Comparison of ENCODE assay signal across 15 cellular contexts in genomic region chr14:64516969-64517368, GRCh38. TPM values are rescaled to one million over a fixed set of nuclear protein-coding genes. Genes with fewer than 3 reads are reported as not detected.
A peak's percentile ranks its signal among the peaks of the same experiment; 100 is the strongest.
DNase-seq lines count a peak whose midpoint lies in the region; ATAC-seq, FAIRE-seq and TF ChIP-seq lines count a peak whose summit lies in the region.
"Had no signal": no experiment of that assay in that cellular context is flagged by ENCODE, and none has a peak within 500 bp of the region (broad histone marks: within the 10 kb centered on the region; RNA-seq: fewer than 3 reads in every experiment).

No MANE protein-coding gene starts in this region.

- in situ Hi-C loops in GM12878 (cut with MboI): no loop called here

- no peak for FAIRE-seq in GM12878 (lab: Jason Lieb, UNC)
- FAIRE-seq: A204.1 had no signal

- H3K4me1 ChIP-seq in GM12878 (ENCODE audit: control insufficient read depth, insufficient read depth, low read length): peaks cover 8% of the 10 kb centered on the region; the same call in 1 of the 2 replicates

- H3K9ac ChIP-seq in GM12878 (ENCODE audit: control insufficient read depth, insufficient read depth, low read length): no peak overlapping the region

- ATAC-seq in HG02610 (IDR thresholded peaks at IDR 0.05; ENCODE audit: unreplicated experiment) (peak; percentile 41), GM12878 (peak; percentile 61)
- ATAC-seq: CD8-positive, alpha-beta T cell had no signal

- no peak for TF ChIP-seq CTCF in GM12878 (IDR thresholded peaks at IDR 0.05 in 2 of 3, conservative IDR thresholded peaks at IDR 0.05 in 1 of 3; ENCODE audit: control insufficient read depth in 2 of 3, extremely low read depth in 1 of 3, insufficient read depth in 1 of 3, low read depth in 3 of 3, low read length in 3 of 3)

- H4K20me1 ChIP-seq in GM12878 (ENCODE audit: control insufficient read depth, insufficient read depth): no peaks in the 10 kb centered on the region

- H3K27me3 ChIP-seq in GM12878 (replicated peaks in 1 of 2; ENCODE audit: control insufficient read depth in 2 of 2, insufficient read depth in 2 of 2, low read length in 1 of 2): no peaks in the 10 kb centered on the region

- no peaks in the 10 kb centered on the region for H3K27me3 Mint-ChIP-seq in activated naive CD4-positive, alpha-beta T cell treated with anti-CD3 and anti-CD28 coated beads, Interleukin-2, amount 50 U/mL, for 24 hours

- intact Hi-C loops in GM12878 (cut with micrococcal nuclease; ENCODE audit: unreplicated experiment): no loop called here

- peaks cover 4 to 16% of the 10 kb centered on the region in 2 experiments for H3K36me3 ChIP-seq in GM12878 (ENCODE audit: control insufficient read depth in 2 of 2, insufficient read depth in 2 of 2, low read length in 1 of 2)

- no peaks in the 10 kb centered on the region for H3K9me3 Mint-ChIP-seq in activated naive CD4-positive, alpha-beta T cell treated with anti-CD3 and anti-CD28 coated beads, Interleukin-2, amount 50 U/mL, for 24 hours
- H3K9me3 Mint-ChIP-seq: CD8-positive, alpha-beta T cell had no signal

- no TSS peak for BruUV-seq in GM12878 (replicated peaks; lab: Mats Ljungman, UMichigan)

- TF ChIP-seq EP300 in GM12878 (IDR thresholded peaks at IDR 0.05; ENCODE audit: borderline replicate concordance in 1 of 2, control insufficient read depth in 1 of 2, low read depth in 2 of 2, low read length in 2 of 2): no peak

- WGBS in GM12878 (ENCODE audit: insufficient coverage, insufficient replicate concordance, low lambda C conversion rate, missing lambda C conversion rate): 0% methylated on average over 1 of the region's 1 CpG

- TF ChIP-seq RAD21 in GM12878 (IDR thresholded peaks at IDR 0.05; ENCODE audit: insufficient read depth, low read depth, low read length): no peak

- TF ChIP-seq POLR2A in GM12878 (IDR thresholded peaks at IDR 0.05; ENCODE audit: low read depth, low read length): no peak

- H3K36me3 Mint-ChIP-seq in activated naive CD4-positive, alpha-beta T cell treated with anti-CD3 and anti-CD28 coated beads, Interleukin-2, amount 50 U/mL, for 24 hours: no peaks in the 10 kb centered on the region

- POLR2A ChIA-PET in GM12878 (lab: Charles Lee): no interaction called here

- H3K27ac ChIP-seq in GM12878 (ENCODE audit: control insufficient read depth, insufficient read depth): no peak overlapping the region

- no peak overlapping the region for H3K4me2 ChIP-seq in GM12878 (ENCODE audit: control insufficient read depth, insufficient read depth)

- SMC1A ChIA-PET in GM12878 (lab: Charles Lee; ENCODE audit: uncharacterized antibody, unreplicated experiment): interaction anchor here (1.0 to 2.5 kb wide), 6 partner anchors 7 to 179 kb away, joined by 3 to 9 read pairs (median 4); no protein-coding TSS in a partner anchor

- H3K79me2 ChIP-seq in GM12878 (ENCODE audit: control insufficient read depth, insufficient read depth, low read length): peaks cover 83% of the 10 kb centered on the region

- H3K4me3 Mint-ChIP-seq in activated naive CD4-positive, alpha-beta T cell treated with anti-CD3 and anti-CD28 coated beads, Interleukin-2, amount 50 U/mL, for 24 hours: peak overlapping the region; percentile 24

- H2AFZ ChIP-seq in GM12878 (ENCODE audit: control insufficient read depth, low read depth, low read length): no peak overlapping the region

- RAD21 ChIA-PET in GM12878 (lab: Charles Lee; ENCODE audit: unreplicated experiment): interaction anchor here (1.1 kb wide), 1 partner anchor 15 kb away, joined by 3 read pairs; no protein-coding TSS in a partner anchor

- H3K4me1 Mint-ChIP-seq in activated naive CD4-positive, alpha-beta T cell treated with anti-CD3 and anti-CD28 coated beads, Interleukin-2, amount 50 U/mL, for 24 hours: peaks cover 67% of the 10 kb centered on the region

- CTCF ChIA-PET in GM12878 (lab: Yijun Ruan, JAX): interaction anchor here (1.8 to 3.2 kb wide), 4 partner anchors 15 to 120 kb away, joined by 5 to 15 read pairs (median 13); no protein-coding TSS in a partner anchor

- peak overlapping the region; percentile 47 for H3K27ac Mint-ChIP-seq in activated naive CD4-positive, alpha-beta T cell treated with anti-CD3 and anti-CD28 coated beads, Interleukin-2, amount 50 U/mL, for 24 hours
- H3K27ac Mint-ChIP-seq: CD8-positive, alpha-beta T cell had no signal

- no peak overlapping the region for H3K4me3 ChIP-seq in GM12878

- DNase-seq in activated naive CD4-positive, alpha-beta T cell treated with Interleukin-2 at 50 U/mL for 16 hours: no peak
- no peak for DNase-seq in GM12878 (ENCODE audit: low read depth, low spot score)
- DNase-seq in AML-193 (lab: John Stamatoyannopoulos, UW): no peak
- DNase-seq in NAMALWA (ENCODE audit: low spot score): no peak
- DNase-seq in NCI-H2029 treated with DMSO at 0.1 percent for 48 hours (lab: John Stamatoyannopoulos, UW): no peak
- no peak for DNase-seq in NCI-H1417 treated with DMSO at 0.1 percent for 48 hours (lab: John Stamatoyannopoulos, UW)
- DNase-seq: CD8-positive, alpha-beta T cell; Karpas-422; NCI-H1417; NCI-H2029; NCI-H524 treated with DMSO at 0.1 percent for 48 hours had no signal

- H3K9me3 ChIP-seq in GM12878 (replicated peaks; ENCODE audit: control insufficient read depth, insufficient read depth, low read length): no peaks in the 10 kb centered on the region

RNA-seq across cellular contexts. Expression of gene ZBTB1, which starts 12.4 kb away (rescaled TPM):
- total RNA-seq in GM12878 (2013; cell fraction: nucleolus; rRNA removed): 147 and 173 TPM in 2 replicates
- 29.1 and 34.2 TPM in 2 replicates for total RNA-seq in GM12878 (2014; rRNA removed)
- 53.8 and 53.9 TPM in 2 replicates for total RNA-seq in GM12878 (2014; rRNA removed; fragmentation: Illumina TruSeq; extraction: Trizol)
- 49.1 and 49.3 TPM in 2 replicates for total RNA-seq in GM12878 (2021)
- 32.0 TPM for polyA plus RNA-seq in GM12878 (2011; ENCODE audit: low read depth)
- polyA plus RNA-seq in GM12878 (2011; rRNA removed): 127 and 195 TPM in 2 replicates
- 47.0 and 69.2 TPM in 2 replicates for polyA plus RNA-seq in GM12878 (2011; cell fraction: cytosol; rRNA removed)
- 97.0 and 105 TPM in 2 replicates for polyA plus RNA-seq in GM12878 (2011; cell fraction: nucleus; rRNA removed)
- polyA plus RNA-seq in GM12878 (2012): 47.7 and 64.3 TPM in 2 replicates
- 58.9 and 83.2 TPM in 2 replicates for polyA plus RNA-seq in GM12878 (2014; fragmentation: Illumina TruSeq; extraction: Trizol)
- polyA plus RNA-seq in GM12878 (2014; fragmentation: Nextera tagmentation; extraction: Ambion mirVana): 10 to 100 TPM; 12.3 to 18.0 TPM
- 35.5 and 42.6 TPM in 2 replicates for polyA plus RNA-seq in GM12878 (2014; rRNA removed)
- polyA plus RNA-seq in GM12878 (2016; fragmentation: Nextera tagmentation; extraction: Ambion mirVana): 10 to 100 TPM; 36.2 to 37.5 TPM
- polyA minus RNA-seq in GM12878 (2011; rRNA and poly(A)+ RNA removed): 78.9 and 97.3 TPM in 2 replicates
- polyA minus RNA-seq in GM12878 (2011; cell fraction: cytosol; rRNA and poly(A)+ RNA removed): 29.5 and 39.5 TPM in 2 replicates
- polyA minus RNA-seq in GM12878 (2011; cell fraction: nucleus; rRNA and poly(A)+ RNA removed): 23.2 and 32.1 TPM in 2 replicates

RNA-seq across cellular contexts. Expression of gene ZBTB25, which starts 13.3 kb away (rescaled TPM):
- 108 and 113 TPM in 2 replicates for total RNA-seq in GM12878 (2013; cell fraction: nucleolus; rRNA removed)
- 8.8 and 11.2 TPM in 2 replicates for total RNA-seq in GM12878 (2014; rRNA removed)
- 9.6 and 10.0 TPM in 2 replicates for total RNA-seq in GM12878 (2014; rRNA removed; fragmentation: Illumina TruSeq; extraction: Trizol)
- 10.9 and 12.5 TPM in 2 replicates for total RNA-seq in GM12878 (2021)
- polyA plus RNA-seq in GM12878 (2011; ENCODE audit: low read depth): 10.1 TPM
- polyA plus RNA-seq in GM12878 (2011; rRNA removed): 33.9 and 34.0 TPM in 2 replicates
- 19.6 and 27.1 TPM in 2 replicates for polyA plus RNA-seq in GM12878 (2011; cell fraction: cytosol; rRNA removed)
- 23.6 and 39.4 TPM in 2 replicates for polyA plus RNA-seq in GM12878 (2011; cell fraction: nucleus; rRNA removed)
- polyA plus RNA-seq in GM12878 (2012): 13.1 and 19.6 TPM in 2 replicates
- polyA plus RNA-seq in GM12878 (2014; fragmentation: Illumina TruSeq; extraction: Trizol): 9.8 and 10.7 TPM in 2 replicates
- polyA plus RNA-seq in GM12878 (2014; fragmentation: Nextera tagmentation; extraction: Ambion mirVana): 1 to 10 TPM; 4.1 to 5.6 TPM
- polyA plus RNA-seq in GM12878 (2014; rRNA removed): 7.0 and 7.8 TPM in 2 replicates
- polyA plus RNA-seq in GM12878 (2016; fragmentation: Nextera tagmentation; extraction: Ambion mirVana): 10 to 100 TPM; 11.2 to 13.9 TPM
- polyA minus RNA-seq in GM12878 (2011; rRNA and poly(A)+ RNA removed): 41.5 and 49.3 TPM in 2 replicates
- polyA minus RNA-seq in GM12878 (2011; cell fraction: cytosol; rRNA and poly(A)+ RNA removed): 16.2 and 16.7 TPM in 2 replicates
- polyA minus RNA-seq in GM12878 (2011; cell fraction: nucleus; rRNA and poly(A)+ RNA removed): 29.1 and 33.5 TPM in 2 replicates

RNA-seq across cellular contexts. Expression of gene HSPA2, which starts 23.6 kb away (rescaled TPM):
- 2.1 and 2.2 TPM in 2 replicates for total RNA-seq in GM12878 (2013; cell fraction: nucleolus; rRNA removed)
- 0.87 and 0.96 TPM in 2 replicates for total RNA-seq in GM12878 (2014; rRNA removed)
- total RNA-seq in GM12878 (2014; rRNA removed; fragmentation: Illumina TruSeq; extraction: Trizol): 0.37 and 0.54 TPM in 2 replicates
- 1.1 and 1.4 TPM in 2 replicates for total RNA-seq in GM12878 (2021)
- not detected for polyA plus RNA-seq in GM12878 (2011; ENCODE audit: low read depth)
- polyA plus RNA-seq in GM12878 (2011; rRNA removed): 0.26 TPM in 2 replicates
- polyA plus RNA-seq in GM12878 (2011; cell fraction: cytosol; rRNA removed): 0.31 and 0.52 TPM in 2 replicates
- polyA plus RNA-seq in GM12878 (2011; cell fraction: nucleus; rRNA removed): 0.58 and 0.70 TPM in 2 replicates
- polyA plus RNA-seq in GM12878 (2012): 0.57 and 0.76 TPM in 2 replicates
- 0.25 and 0.28 TPM in 2 replicates for polyA plus RNA-seq in GM12878 (2014; fragmentation: Illumina TruSeq; extraction: Trizol)
- under 1 TPM; 0.02 to 0.03 TPM for polyA plus RNA-seq in GM12878 (2014; fragmentation: Nextera tagmentation; extraction: Ambion mirVana)
- 0.65 and 0.77 TPM in 2 replicates for polyA plus RNA-seq in GM12878 (2014; rRNA removed)
- 1 to 10 TPM; 1.0 to 1.2 TPM for polyA plus RNA-seq in GM12878 (2016; fragmentation: Nextera tagmentation; extraction: Ambion mirVana)
- 0.88 TPM in 2 replicates for polyA minus RNA-seq in GM12878 (2011; rRNA and poly(A)+ RNA removed)
- not detected in 2 replicates for polyA minus RNA-seq in GM12878 (2011; cell fraction: cytosol; rRNA and poly(A)+ RNA removed)
- 1.7 and 2.5 TPM in 2 replicates for polyA minus RNA-seq in GM12878 (2011; cell fraction: nucleus; rRNA and poly(A)+ RNA removed)

RNA-seq across cellular contexts. Expression of gene PPP1R36, which starts 32.8 kb away (rescaled TPM):
- total RNA-seq in GM12878 (2013; cell fraction: nucleolus; rRNA removed): not detected in 2 replicates
- total RNA-seq in GM12878 (2014; rRNA removed) (not detected in 2 replicates), GM12878 (2014; rRNA removed; fragmentation: Illumina TruSeq; extraction: Trizol) (0.13 TPM in 1 of 2 replicates, not detected in the other), GM12878 (2021) (not detected in 2 replicates)
- polyA plus RNA-seq in GM12878 (2011; ENCODE audit: low read depth): not detected
- polyA plus RNA-seq in GM12878 (2011; rRNA removed) (0.12 and 0.14 TPM in 2 replicates), GM12878 (2014; fragmentation: Illumina TruSeq; extraction: Trizol) (not detected in 2 replicates), GM12878 (2014; fragmentation: Nextera tagmentation; extraction: Ambion mirVana) (not detected), GM12878 (2014; rRNA removed) (not detected in 2 replicates), GM12878 (2016; fragmentation: Nextera tagmentation; extraction: Ambion mirVana) (not detected)
- polyA plus RNA-seq in GM12878 (2011; cell fraction: cytosol; rRNA removed): 0.05 TPM in 1 of 2 replicates, not detected in the other
- polyA plus RNA-seq in GM12878 (2011; cell fraction: nucleus; rRNA removed): not detected in 2 replicates
- 0.13 TPM in 1 of 2 replicates, not detected in the other for polyA plus RNA-seq in GM12878 (2012)
- not detected in 2 replicates for polyA minus RNA-seq in GM12878 (2011; rRNA and poly(A)+ RNA removed)
- polyA minus RNA-seq in GM12878 (2011; cell fraction: cytosol; rRNA and poly(A)+ RNA removed): not detected in 2 replicates
- polyA minus RNA-seq in GM12878 (2011; cell fraction: nucleus; rRNA and poly(A)+ RNA removed): not detected in 2 replicates
- total RNA-seq: SK-MEL-5 had no signal

RNA-seq across cellular contexts. Expression of gene AKAP5, which starts 51.7 kb away (rescaled TPM):
- 4.3 and 4.8 TPM in 2 replicates for total RNA-seq in GM12878 (2013; cell fraction: nucleolus; rRNA removed)
- total RNA-seq in GM12878 (2014; rRNA removed) (3.8 and 4.4 TPM in 2 replicates), GM12878 (2014; rRNA removed; fragmentation: Illumina TruSeq; extraction: Trizol) (5.1 TPM in 2 replicates), GM12878 (2021) (3.7 and 4.0 TPM in 2 replicates)
- 1.1 TPM for polyA plus RNA-seq in GM12878 (2011; ENCODE audit: low read depth)
- polyA plus RNA-seq in GM12878 (2011; rRNA removed) (1.6 and 3.1 TPM in 2 replicates), GM12878 (2014; fragmentation: Illumina TruSeq; extraction: Trizol) (3.4 and 3.9 TPM in 2 replicates), GM12878 (2014; fragmentation: Nextera tagmentation; extraction: Ambion mirVana) (1 to 10 TPM in 1 of 2 experiments, under 1 TPM in 1; 0.45 to 1.5 TPM), GM12878 (2014; rRNA removed) (1.7 and 1.8 TPM in 2 replicates), GM12878 (2016; fragmentation: Nextera tagmentation; extraction: Ambion mirVana) (under 1 TPM; 0.55 to 0.90 TPM)
- polyA plus RNA-seq in GM12878 (2011; cell fraction: cytosol; rRNA removed): 0.69 TPM in 2 replicates
- 0.98 and 0.99 TPM in 2 replicates for polyA plus RNA-seq in GM12878 (2011; cell fraction: nucleus; rRNA removed)
- polyA plus RNA-seq in GM12878 (2012): 1.4 and 1.5 TPM in 2 replicates
- polyA minus RNA-seq in GM12878 (2011; rRNA and poly(A)+ RNA removed): 1.6 and 2.3 TPM in 2 replicates
- 0.80 and 1.4 TPM in 2 replicates for polyA minus RNA-seq in GM12878 (2011; cell fraction: cytosol; rRNA and poly(A)+ RNA removed)
- polyA minus RNA-seq in GM12878 (2011; cell fraction: nucleus; rRNA and poly(A)+ RNA removed): 2.3 and 3.2 TPM in 2 replicates
